Comparison of ENCODE assay signal across 8 cellular contexts in genomic region chrX:11932423-11932822, GRCh38.
"Had no signal": no experiment of that assay in that cellular context is flagged by ENCODE, and none has a peak within 500 bp of the region (broad histone marks: within the 10 kb centered on the region; RNA-seq: fewer than 3 reads in every experiment).

No MANE protein-coding gene starts in this region.

- H3K4me3 Mint-ChIP-seq: IgD-negative memory B cell had no signal

- FAIRE-seq: HepG2, HTR-8/SVneo, K562 had no signal

- H3K27ac Mint-ChIP-seq: IgD-negative memory B cell had no signal

- H3K4me3 ChIP-seq: K562 had no signal

- ATAC-seq: HepG2, K562 had no signal

- H3K27ac ChIP-seq: HL-60 had no signal

- H3K36me3 Mint-ChIP-seq: IgD-negative memory B cell had no signal

- DNase-seq: IMR-90, KBM-7, KG1 had no signal

- H3K4me1 Mint-ChIP-seq: IgD-negative memory B cell had no signal

- H3K27me3 Mint-ChIP-seq: IgD-negative memory B cell had no signal
